In the genomic region with DNA sequence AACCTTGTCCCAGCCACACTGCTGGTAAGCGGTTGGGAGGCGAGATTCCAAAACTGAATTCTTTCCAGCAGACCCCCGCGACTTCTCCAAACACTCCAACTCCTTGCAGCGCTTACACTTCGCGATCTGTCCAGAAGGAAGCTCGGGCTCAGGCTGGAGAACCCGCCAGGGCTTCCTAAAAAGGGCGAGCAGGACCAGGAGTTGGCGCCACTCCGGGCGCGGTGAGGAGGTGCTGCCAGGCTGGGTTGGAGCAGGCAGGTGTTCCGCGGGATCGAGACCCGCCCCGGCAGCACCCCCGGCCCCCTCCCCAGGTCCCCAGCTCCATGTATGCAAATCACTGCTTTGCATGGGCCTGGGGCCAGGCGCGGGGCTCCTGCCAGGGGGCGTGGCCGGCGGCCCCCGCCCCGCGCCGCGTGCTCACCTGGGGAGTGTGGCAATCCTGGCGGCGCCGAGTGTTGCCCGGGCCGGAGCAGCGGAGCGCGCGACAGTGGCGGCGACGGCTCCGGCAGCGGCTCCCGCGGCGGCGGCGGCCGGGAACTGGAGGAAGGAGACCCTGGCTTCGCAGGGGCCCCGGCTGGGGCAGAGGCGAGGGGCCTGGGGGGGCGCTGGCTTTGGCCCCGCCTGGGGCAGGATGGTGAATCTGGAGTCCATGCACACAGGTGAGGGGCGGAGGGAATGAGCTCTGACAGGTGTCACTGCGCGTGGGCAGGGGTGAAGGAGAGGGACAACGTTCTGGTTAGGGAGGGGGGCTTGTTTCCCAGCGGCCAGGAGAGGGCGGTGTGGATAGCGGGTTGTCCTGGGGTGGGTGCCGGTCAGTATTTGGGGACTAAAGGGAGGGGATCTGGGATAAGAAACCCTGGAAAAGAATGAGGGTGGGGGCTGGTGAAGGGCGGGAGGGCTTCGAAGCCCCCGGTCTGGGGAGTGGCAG, we compare ENCODE assay signal across 1 cellular context.
TF ChIP-seq lines count a peak whose summit lies in the region.

A gene (plus strand): TSS at position 428 of the 928 bp plus-strand sequence. CDS start 204 bp downstream, at position 632.

TF ChIP-seq in GM12878, 131 proteins besides CTCF, POLR2A, EP300 and RAD21 (continued from another document):
- TF ChIP-seq SMC3 (IDR thresholded peaks at IDR 0.05; ENCODE audit: borderline replicate concordance, low read length): peak; percentile 19; the same call in 1 of the 2 replicates
- TF ChIP-seq SUZ12 (IDR thresholded peaks at IDR 0.05; ENCODE audit: unreplicated experiment): peak; percentile 54
- TF ChIP-seq, protein P1, sequence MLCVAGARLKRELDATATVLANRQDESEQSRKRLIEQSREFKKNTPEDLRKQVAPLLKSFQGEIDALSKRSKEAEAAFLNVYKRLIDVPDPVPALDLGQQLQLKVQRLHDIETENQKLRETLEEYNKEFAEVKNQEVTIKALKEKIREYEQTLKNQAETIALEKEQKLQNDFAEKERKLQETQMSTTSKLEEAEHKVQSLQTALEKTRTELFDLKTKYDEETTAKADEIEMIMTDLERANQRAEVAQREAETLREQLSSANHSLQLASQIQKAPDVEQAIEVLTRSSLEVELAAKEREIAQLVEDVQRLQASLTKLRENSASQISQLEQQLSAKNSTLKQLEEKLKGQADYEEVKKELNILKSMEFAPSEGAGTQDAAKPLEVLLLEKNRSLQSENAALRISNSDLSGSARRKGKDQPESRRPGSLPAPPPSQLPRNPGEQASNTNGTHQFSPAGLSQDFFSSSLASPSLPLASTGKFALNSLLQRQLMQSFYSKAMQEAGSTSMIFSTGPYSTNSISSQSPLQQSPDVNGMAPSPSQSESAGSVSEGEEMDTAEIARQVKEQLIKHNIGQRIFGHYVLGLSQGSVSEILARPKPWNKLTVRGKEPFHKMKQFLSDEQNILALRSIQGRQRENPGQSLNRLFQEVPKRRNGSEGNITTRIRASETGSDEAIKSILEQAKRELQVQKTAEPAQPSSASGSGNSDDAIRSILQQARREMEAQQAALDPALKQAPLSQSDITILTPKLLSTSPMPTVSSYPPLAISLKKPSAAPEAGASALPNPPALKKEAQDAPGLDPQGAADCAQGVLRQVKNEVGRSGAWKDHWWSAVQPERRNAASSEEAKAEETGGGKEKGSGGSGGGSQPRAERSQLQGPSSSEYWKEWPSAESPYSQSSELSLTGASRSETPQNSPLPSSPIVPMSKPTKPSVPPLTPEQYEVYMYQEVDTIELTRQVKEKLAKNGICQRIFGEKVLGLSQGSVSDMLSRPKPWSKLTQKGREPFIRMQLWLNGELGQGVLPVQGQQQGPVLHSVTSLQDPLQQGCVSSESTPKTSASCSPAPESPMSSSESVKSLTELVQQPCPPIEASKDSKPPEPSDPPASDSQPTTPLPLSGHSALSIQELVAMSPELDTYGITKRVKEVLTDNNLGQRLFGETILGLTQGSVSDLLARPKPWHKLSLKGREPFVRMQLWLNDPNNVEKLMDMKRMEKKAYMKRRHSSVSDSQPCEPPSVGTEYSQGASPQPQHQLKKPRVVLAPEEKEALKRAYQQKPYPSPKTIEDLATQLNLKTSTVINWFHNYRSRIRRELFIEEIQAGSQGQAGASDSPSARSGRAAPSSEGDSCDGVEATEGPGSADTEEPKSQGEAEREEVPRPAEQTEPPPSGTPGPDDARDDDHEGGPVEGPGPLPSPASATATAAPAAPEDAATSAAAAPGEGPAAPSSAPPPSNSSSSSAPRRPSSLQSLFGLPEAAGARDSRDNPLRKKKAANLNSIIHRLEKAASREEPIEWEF (IDR thresholded peaks at IDR 0.05; ENCODE audit: insufficient replicate concordance, low read depth, low read length): no peak
TF ChIP-seq in GM12878: peak in this region for 2.
